ENCODE assay signal across 8 cellular contexts in the genomic region with DNA sequence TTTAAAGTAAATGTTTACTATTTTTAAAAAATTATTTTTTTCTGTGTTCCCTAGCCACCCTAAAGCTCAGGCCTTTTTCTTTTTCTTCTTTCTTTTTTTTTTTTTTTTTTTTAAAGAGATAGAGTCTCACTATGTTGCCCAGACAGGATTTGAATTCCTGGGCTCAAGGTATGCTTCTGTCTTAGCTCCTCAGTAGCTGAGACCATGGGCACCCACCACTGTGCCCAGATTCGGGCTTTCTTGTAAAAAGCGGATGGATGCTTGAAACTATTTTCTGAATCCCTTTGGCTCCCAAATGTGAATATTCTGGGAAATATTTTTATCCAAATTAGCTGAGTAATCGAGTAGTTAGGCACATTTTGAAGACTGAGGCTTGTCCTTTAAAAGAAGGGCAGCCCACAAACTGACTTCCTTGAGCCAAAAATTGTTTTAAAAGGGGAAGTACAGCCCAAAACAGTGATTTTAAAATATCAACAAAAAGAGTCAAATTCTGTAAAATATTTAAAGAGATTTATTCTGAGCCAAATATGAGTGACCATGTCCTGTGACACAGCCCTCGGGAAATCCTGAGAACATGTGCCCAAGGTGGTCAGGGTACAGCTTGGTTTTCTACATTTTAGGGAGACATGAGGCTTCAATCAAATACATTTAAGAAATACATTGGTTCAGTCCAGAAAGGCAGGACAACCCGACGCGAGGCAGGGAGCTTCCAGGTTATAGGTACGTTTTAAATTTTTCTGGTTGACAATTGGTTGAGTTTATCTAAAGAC. TPM values are rescaled to one million over a fixed set of nuclear protein-coding genes. Genes with fewer than 3 reads are reported as not detected.
DNase-seq lines count a peak whose midpoint lies in the region; ATAC-seq, FAIRE-seq and TF ChIP-seq lines count a peak whose summit lies in the region.

No MANE protein-coding gene starts in this region.

- no peak for ATAC-seq in A549
- ATAC-seq in naive B cell (ENCODE audit: low read depth in 2 of 2) = peak in 1 of 2 donors; percentile 2

- intact Hi-C loops in posterior vena cava (cut with DNase I) = no loop called here

- peak overlapping the region; percentile 95 to 97 (median 95) for H3K27ac Mint-ChIP-seq in naive B cell
- no peak overlapping the region for H3K27ac Mint-ChIP-seq in activated CD4-positive, alpha-beta memory T cell treated with anti-CD3 and anti-CD28 coated beads, Interleukin-2, amount 10 ng/mL, durations not matched to agents 7 days and 5 days

- no peak for TF ChIP-seq RAD21 in A549 (conservative IDR thresholded peaks at IDR 0.05 in 1 of 2, IDR thresholded peaks at IDR 0.05 in 1 of 2)

- CTCF ChIA-PET in A549 (lab: Yijun Ruan, JAX) = interaction anchor here (1.4 kb wide), 1 partner anchor 98 kb away, joined by 3 read pairs; no protein-coding TSS in a partner anchor
- CTCF ChIA-PET in activated CD4-positive, alpha-beta memory T cell treated with anti-CD3 and anti-CD28 coated beads, Interleukin-2, amount 10 ng/mL, durations not matched to agents 7 days and 5 days (lab: Charles Lee) = no interaction called here

- no peaks in the 10 kb centered on the region for H3K9me3 Mint-ChIP-seq in naive B cell
- no peaks in the 10 kb centered on the region for H3K9me3 Mint-ChIP-seq in activated CD4-positive, alpha-beta memory T cell treated with anti-CD3 and anti-CD28 coated beads, Interleukin-2, amount 10 ng/mL, durations not matched to agents 7 days and 5 days

- peak overlapping the region; percentile 94 to 100 (median 100) for H3K4me3 Mint-ChIP-seq in naive B cell
- no peak overlapping the region for H3K4me3 Mint-ChIP-seq in activated CD4-positive, alpha-beta memory T cell treated with anti-CD3 and anti-CD28 coated beads, Interleukin-2, amount 10 ng/mL, durations not matched to agents 7 days and 5 days

- POLR2A ChIA-PET in A549 (lab: Yijun Ruan, JAX) = no interaction called here
- POLR2A ChIA-PET in activated CD4-positive, alpha-beta memory T cell treated with anti-CD3 and anti-CD28 coated beads, Interleukin-2, amount 10 ng/mL, durations not matched to agents 7 days and 5 days (lab: Charles Lee) = no interaction called here

- WGBS in A549 (ENCODE audit: missing lambda C conversion rate) = 87% methylated on average over 8 of the region's 8 CpGs

- FAIRE-seq in A549 (lab: Jason Lieb, UNC) = no peak

- H3K4me3 ChIP-seq in A549 = no peak overlapping the region

- H3K4me2 ChIP-seq in A549 = 0 out of 3 replicates have a peak overlapping the region, but pooled peaks have one; percentile 55

- peaks cover 8% of the 10 kb centered on the region; the same call in 1 of the 3 replicates for H3K4me1 ChIP-seq in A549

- no peak for TF ChIP-seq POLR2A in A549 (IDR thresholded peaks at IDR 0.05; ENCODE audit: low read length)

- TF ChIP-seq CTCF in A549 (IDR thresholded peaks at IDR 0.05) (no peak), GM10266 (IDR thresholded peaks at IDR 0.05; ENCODE audit: control insufficient read depth, insufficient read depth, low read depth, missing control alignments) (no peak)

- H3K27ac ChIP-seq in A549 = no peak overlapping the region; a peak in 1 of 6 replicates
- peak overlapping the region; percentile 66 for H3K27ac ChIP-seq in KOPT-K1 (ENCODE audit: low read depth, low read length, poor library complexity, severe bottlenecking)

- DNase-seq in A549 (ENCODE audit: low read depth in 1 of 2, low spot score in 1 of 2) (no peak), cerebellar cortex (ENCODE audit: low spot score) (peak; percentile 34), naive B cell (peak; percentile 44), posterior vena cava (ENCODE audit: low spot score) (no peak), NCI-H1092 treated with DMSO at 0.1 percent for 48 hours (lab: John Stamatoyannopoulos, UW) (no peak), GM10266 (ENCODE audit: extremely low spot score) (no peak)
- DNase-seq in activated CD4-positive, alpha-beta memory T cell treated with anti-CD3 and anti-CD28 coated beads, Interleukin-2, amount 10 ng/mL, durations not matched to agents 7 days and 5 days = no peak

- H3K36me3 Mint-ChIP-seq in naive B cell = no peaks in the 10 kb centered on the region
- H3K36me3 Mint-ChIP-seq in activated CD4-positive, alpha-beta memory T cell treated with anti-CD3 and anti-CD28 coated beads, Interleukin-2, amount 10 ng/mL, durations not matched to agents 7 days and 5 days (ENCODE audit: low read depth) = no peaks in the 10 kb centered on the region

- H3K4me1 Mint-ChIP-seq in naive B cell = peaks cover 37 to 54% (median 48%) of the 10 kb centered on the region in 3 donors
- peaks cover 12% of the 10 kb centered on the region for H3K4me1 Mint-ChIP-seq in activated CD4-positive, alpha-beta memory T cell treated with anti-CD3 and anti-CD28 coated beads, Interleukin-2, amount 10 ng/mL, durations not matched to agents 7 days and 5 days

- no peaks in the 10 kb centered on the region for H3K36me3 ChIP-seq in KOPT-K1 (ENCODE audit: insufficient read depth, low read length)

- TF ChIP-seq EP300 in A549 (IDR thresholded peaks at IDR 0.05) = no peak

- H3K27me3 Mint-ChIP-seq in naive B cell = no peaks in the 10 kb centered on the region
- H3K27me3 Mint-ChIP-seq in activated CD4-positive, alpha-beta memory T cell treated with anti-CD3 and anti-CD28 coated beads, Interleukin-2, amount 10 ng/mL, durations not matched to agents 7 days and 5 days = no peaks in the 10 kb centered on the region

- H3K9me3 ChIP-seq in A549 = no peaks in the 10 kb centered on the region
- peaks cover 4% of the 10 kb centered on the region for H3K9me3 ChIP-seq in KOPT-K1 (ENCODE audit: insufficient read depth, low read length, poor library complexity, severe bottlenecking)

TF ChIP-seq in A549, 52 proteins besides CTCF, POLR2A, EP300 and RAD21:
- TF ChIP-seq NPAS2 (CRISPR knock-in tag; IDR thresholded peaks at IDR 0.05; ENCODE audit: borderline replicate concordance) (no peak), FOXS1 (CRISPR knock-in tag; IDR thresholded peaks at IDR 0.05) (no peak), RCOR1 (IDR thresholded peaks at IDR 0.05; ENCODE audit: low read depth, low read length) (no peak), GATA3 (IDR thresholded peaks at IDR 0.05; ENCODE audit: borderline replicate concordance) (no peak), ZFP36 (IDR thresholded peaks at IDR 0.05; ENCODE audit: borderline replicate concordance, partially characterized antibody) (no peak), RFX5 (IDR thresholded peaks at IDR 0.05) (no peak), SREBF2 (IDR thresholded peaks at IDR 0.05) (no peak), JUN (IDR thresholded peaks at IDR 0.05) (no peak), RNF2 (IDR thresholded peaks at IDR 0.05; ENCODE audit: borderline replicate concordance, low read depth) (no peak), SMC3 (IDR thresholded peaks at IDR 0.05) (no peak), MAFK (IDR thresholded peaks at IDR 0.05; ENCODE audit: partially characterized antibody) (no peak), HDAC2 (IDR thresholded peaks at IDR 0.05) (no peak), ZNF302 (CRISPR knock-in tag; IDR thresholded peaks at IDR 0.05) (no peak), BHLHE40 (IDR thresholded peaks at IDR 0.05; ENCODE audit: low read depth, low read length) (no peak)
- TF ChIP-seq, protein P1, sequence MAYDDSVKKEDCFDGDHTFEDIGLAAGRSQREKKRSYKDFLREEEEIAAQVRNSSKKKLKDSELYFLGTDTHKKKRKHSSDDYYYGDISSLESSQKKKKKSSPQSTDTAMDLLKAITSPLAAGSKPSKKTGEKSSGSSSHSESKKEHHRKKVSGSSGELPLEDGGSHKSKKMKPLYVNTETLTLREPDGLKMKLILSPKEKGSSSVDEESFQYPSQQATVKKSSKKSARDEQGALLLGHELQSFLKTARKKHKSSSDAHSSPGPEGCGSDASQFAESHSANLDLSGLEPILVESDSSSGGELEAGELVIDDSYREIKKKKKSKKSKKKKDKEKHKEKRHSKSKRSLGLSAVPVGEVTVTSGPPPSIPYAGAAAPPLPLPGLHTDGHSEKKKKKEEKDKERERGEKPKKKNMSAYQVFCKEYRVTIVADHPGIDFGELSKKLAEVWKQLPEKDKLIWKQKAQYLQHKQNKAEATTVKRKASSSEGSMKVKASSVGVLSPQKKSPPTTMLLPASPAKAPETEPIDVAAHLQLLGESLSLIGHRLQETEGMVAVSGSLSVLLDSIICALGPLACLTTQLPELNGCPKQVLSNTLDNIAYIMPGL (CRISPR knock-in tag; IDR thresholded peaks at IDR 0.05; ENCODE audit: borderline replicate concordance) = no peak
- TF ChIP-seq, protein P2, sequence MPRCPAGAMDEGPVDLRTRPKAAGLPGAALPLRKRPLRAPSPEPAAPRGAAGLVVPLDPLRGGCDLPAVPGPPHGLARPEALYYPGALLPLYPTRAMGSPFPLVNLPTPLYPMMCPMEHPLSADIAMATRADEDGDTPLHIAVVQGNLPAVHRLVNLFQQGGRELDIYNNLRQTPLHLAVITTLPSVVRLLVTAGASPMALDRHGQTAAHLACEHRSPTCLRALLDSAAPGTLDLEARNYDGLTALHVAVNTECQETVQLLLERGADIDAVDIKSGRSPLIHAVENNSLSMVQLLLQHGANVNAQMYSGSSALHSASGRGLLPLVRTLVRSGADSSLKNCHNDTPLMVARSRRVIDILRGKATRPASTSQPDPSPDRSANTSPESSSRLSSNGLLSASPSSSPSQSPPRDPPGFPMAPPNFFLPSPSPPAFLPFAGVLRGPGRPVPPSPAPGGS (IDR thresholded peaks at IDR 0.05) = no peak
TF ChIP-seq in A549: peak in this region for 0.

RNA-seq across cellular contexts. Expression of a gene that starts 28.8 kb away (rescaled TPM):
- polyA plus RNA-seq in A549 (2011; rRNA removed) (not detected in 2 replicates), A549 (2017; fragmentation: RNase III; extraction: RNeasy Plus Mini Kit Qiagen cat#74134 plus additional on column Dnase treatment) (not detected in 3 replicates), naive B cell (ENCODE audit: low read depth in 6 of 6) (not detected)
- polyA plus RNA-seq in A549 (2012; cell fraction: cytosol; rRNA removed) = not detected in 2 replicates
- polyA plus RNA-seq in A549 (2012; cell fraction: nucleus; rRNA removed) = not detected in 2 replicates
- not detected in 2 replicates for polyA minus RNA-seq in A549 (2011; rRNA and poly(A)+ RNA removed)
- not detected for total RNA-seq in posterior vena cava
- not detected for total RNA-seq in activated CD4-positive, alpha-beta memory T cell treated with anti-CD3 and anti-CD28 coated beads, Interleukin-2, amount 10 ng/mL, durations not matched to agents 7 days and 5 days

Comparison
In these comparisons a context has a peak if more than half of its experiments do, and no peak if none do; other contexts are left out.
1. DNase-seq: peak in cerebellar cortex (single experiment) and naive B cell (single experiment); none in A549 (0 of 2), posterior vena cava (single experiment), NCI-H1092 treated with DMSO at 0.1 percent for 48 hours (single experiment), GM10266 (single experiment) and activated CD4-positive, alpha-beta memory T cell treated with anti-CD3 and anti-CD28 coated beads, Interleukin-2, amount 10 ng/mL, durations not matched to agents 7 days and 5 days (single experiment).